Comparison of ENCODE assay signal across 21 cellular contexts in genomic region chr10:126481181-126481580, GRCh38.
A peak's percentile ranks its signal among the peaks of the same experiment; 100 is the strongest.
DNase-seq lines count a peak whose midpoint lies in the region; ATAC-seq and TF ChIP-seq lines count a peak whose summit lies in the region.
"Had no signal": no experiment of that assay in that cellular context is flagged by ENCODE, and none has a peak within 500 bp of the region (broad histone marks: within the 10 kb centered on the region; RNA-seq: fewer than 3 reads in every experiment).

No MANE protein-coding gene starts in this region.

- POLR2A ChIA-PET in Panc1 (lab: Charles Lee) = no interaction called here

- peak; percentile 16 for DNase-seq in ELR (ENCODE audit: low read depth)
- peak; percentile 13 for DNase-seq in Panc1 (ENCODE audit: low read depth, low spot score)
- DNase-seq in epithelial cell of esophagus (ENCODE audit: low read depth) = peak; percentile 22
- DNase-seq in activated naive CD4-positive, alpha-beta T cell (lab: John Stamatoyannopoulos, UW) = no peak
- no peak for DNase-seq in activated CD4-positive, alpha-beta T cell treated with anti-CD3 and anti-CD28 coated beads for 4 hours
- no peak for DNase-seq in activated naive CD4-positive, alpha-beta T cell treated with anti-CD3 and anti-CD28 coated beads, Interleukin-2, amount 50 U/mL, for 16 hours
- DNase-seq: Caco-2; CD8-positive, alpha-beta T cell; DND-41; GOT3; NCI-H1048; NCI-H1417; NCI-H1694; NCI-H2029 treated with DMSO at 0.1 percent for 48 hours; NCI-H526 treated with DMSO at 0.1 percent for 48 hours; SJCRH30 had no signal

- no peaks in the 10 kb centered on the region for H3K27me3 ChIP-seq in Panc1 (ENCODE audit: control insufficient read depth, insufficient read depth, low read length)
- H3K27me3 ChIP-seq: SJCRH30 had no signal

- BruUV-seq in Panc1 (replicated peaks; lab: Mats Ljungman, UMichigan) = no TSS peak

- TF ChIP-seq CTCF in Panc1 (IDR thresholded peaks at IDR 0.05) (no peak), epithelial cell of esophagus (IDR thresholded peaks at IDR 0.05; ENCODE audit: insufficient read depth, low read depth, low read length, missing control alignments) (no peak)

- in situ Hi-C loops in Panc1 (cut with HindIII; ENCODE audit: low pct_unique_long_range_greater_than_20kb, low sequenced_read_pairs) = no loop called here

- H3K27ac ChIP-seq in Panc1 (ENCODE audit: low read length) = no peak overlapping the region
- H3K27ac ChIP-seq: C4-2B, KMS-11, SJCRH30 had no signal

- CTCF ChIA-PET in Panc1 (lab: Charles Lee) = no interaction called here

- H3K4me1 ChIP-seq in Panc1 (ENCODE audit: control insufficient read depth, insufficient read depth, low read length) = no peaks in the 10 kb centered on the region
- H3K4me1 ChIP-seq: Caco-2, HAP-1 had no signal

- ATAC-seq in Panc1 (no peak), HG02642 (IDR thresholded peaks at IDR 0.05; ENCODE audit: poor library complexity, unreplicated experiment) (no peak)
- ATAC-seq: CD8-positive, alpha-beta T cell; Right ventricle myocardium inferior had no signal

- intact Hi-C loops in Panc1 (cut with micrococcal nuclease; ENCODE audit: unreplicated experiment) = no loop called here

- H3K36me3 ChIP-seq in Panc1 (ENCODE audit: control insufficient read depth, insufficient read depth, low read length) = no peaks in the 10 kb centered on the region
- H3K36me3 ChIP-seq: HAP-1, SJCRH30 had no signal

- H3K4me3 ChIP-seq in Panc1 (ENCODE audit: low read depth in 2 of 2, low read length in 2 of 2) (no peak overlapping the region), epithelial cell of esophagus (ENCODE audit: low read length) (no peak overlapping the region)
- H3K4me3 ChIP-seq: HAP-1, SJCRH30 had no signal

- peaks cover 3% of the 10 kb centered on the region; the same call in 1 of the 2 replicates for H3K9me3 ChIP-seq in Panc1 (ENCODE audit: control insufficient read depth, insufficient read depth, low read depth, low read length)
- H3K9me3 ChIP-seq: Caco-2, HAP-1, SJCRH30 had no signal

Comparison
In these comparisons a context has a peak if more than half of its experiments do, and no peak if none do; other contexts are left out.
1. DNase-seq: peak in ELR (single experiment), Panc1 (single experiment) and epithelial cell of esophagus (single experiment); none in activated naive CD4-positive, alpha-beta T cell (0 of 4), activated CD4-positive, alpha-beta T cell treated with anti-CD3 and anti-CD28 coated beads for 4 hours (0 of 2) and activated naive CD4-positive, alpha-beta T cell treated with anti-CD3 and anti-CD28 coated beads, Interleukin-2, amount 50 U/mL, for 16 hours (single experiment).